In the genomic region with DNA sequence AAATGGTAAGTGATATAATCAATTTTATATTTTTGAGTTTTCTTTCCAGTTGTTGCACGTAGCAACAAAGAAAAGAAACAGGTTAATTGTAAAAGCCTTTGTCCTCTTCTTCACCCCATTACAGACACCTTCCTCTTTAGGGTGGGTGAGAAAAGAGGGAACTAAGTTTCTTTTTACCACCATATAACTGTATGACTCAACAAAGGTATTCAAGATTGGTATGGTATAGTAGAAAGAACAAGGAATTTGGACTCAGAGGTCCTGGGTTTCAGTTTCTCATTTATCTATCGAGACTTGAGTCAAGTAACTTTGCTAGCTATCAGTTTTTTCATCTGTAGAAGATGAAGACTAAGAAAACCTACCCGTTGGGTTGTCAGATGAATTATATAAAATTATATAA, we compare ENCODE assay signal across 13 cellular contexts. TPM values are rescaled to one million over a fixed set of nuclear protein-coding genes. Genes with fewer than 3 reads are reported as not detected.
A peak's percentile ranks its signal among the peaks of the same experiment; 100 is the strongest.
DNase-seq lines count a peak whose midpoint lies in the region; ATAC-seq and TF ChIP-seq lines count a peak whose summit lies in the region.
"Had no signal": no experiment of that assay in that cellular context is flagged by ENCODE, and none has a peak within 500 bp of the region (broad histone marks: within the 10 kb centered on the region; RNA-seq: fewer than 3 reads in every experiment).

No MANE protein-coding gene starts in this region.

- H3K36me3 Mint-ChIP-seq in MCF 10A (ENCODE audit: insufficient read depth, unreplicated experiment) = no peaks in the 10 kb centered on the region

- CTCF ChIA-PET in MCF 10A (lab: Yijun Ruan, JAX) = no interaction called here

- no peaks in the 10 kb centered on the region for H3K4me1 Mint-ChIP-seq in MCF 10A (ENCODE audit: insufficient read depth, unreplicated experiment)
- H3K4me1 Mint-ChIP-seq: nephron had no signal

- H3K27me3 ChIP-seq in BE2C = peaks cover 49% of the 10 kb centered on the region

- H3K4me3 ChIP-seq in BE2C (ENCODE audit: low read depth, low read length) = no peak overlapping the region

- ATAC-seq in GM19035 (IDR thresholded peaks at IDR 0.05; ENCODE audit: unreplicated experiment) = peak; percentile 60
- peak; percentile 66 for ATAC-seq in HG02798 (IDR thresholded peaks at IDR 0.05; ENCODE audit: poor library complexity, unreplicated experiment)

- H3K36me3 ChIP-seq in BE2C = no peaks in the 10 kb centered on the region

- no peak for TF ChIP-seq CTCF in MCF 10A (IDR thresholded peaks at IDR 0.05; ENCODE audit: unreplicated experiment)
- no peak for TF ChIP-seq CTCF in BE2C (IDR thresholded peaks at IDR 0.05; ENCODE audit: low read depth, low read length)

- DNase-seq in GF-D8 (lab: John Stamatoyannopoulos, UW) = peak; percentile 20
- DNase-seq in KBM-7 = peak; percentile 60
- DNase-seq in MCF 10A (ENCODE audit: unreplicated experiment) = no peak
- DNase-seq in foreskin melanocyte = no peak
- DNase-seq in BE2C = no peak
- DNase-seq in NCI-H226 = no peak
- DNase-seq: NCI-H526 treated with DMSO at 0.1 percent for 48 hours; stimulated activated naive CD4-positive, alpha-beta T cell treated with Interleukin-2 at 50 U/mL for 16 hours had no signal

- no peaks in the 10 kb centered on the region for H3K9me3 Mint-ChIP-seq in MCF 10A (ENCODE audit: unreplicated experiment)
- H3K9me3 Mint-ChIP-seq: nephron had no signal

- H3K9me3 ChIP-seq in BE2C = no peaks in the 10 kb centered on the region

- in situ Hi-C loops in KBM-7 (cut with MboI; ENCODE audit: low pct_unique_long_range_greater_than_20kb, low sequenced_read_pairs) = no loop called here

- intact Hi-C loops in MCF 10A (cut with micrococcal nuclease) = no loop called here

- no peak overlapping the region for H3K27ac Mint-ChIP-seq in MCF 10A (ENCODE audit: low read depth, unreplicated experiment)
- H3K27ac Mint-ChIP-seq: nephron had no signal

- H3K4me1 ChIP-seq in BE2C = no peaks in the 10 kb centered on the region

- peaks cover 23% of the 10 kb centered on the region for H3K27me3 Mint-ChIP-seq in MCF 10A (ENCODE audit: insufficient read depth, unreplicated experiment)

- no TSS peak for BruUV-seq in MCF 10A (replicated peaks; lab: Mats Ljungman, UMichigan)

- POLR2A ChIA-PET in MCF 10A (lab: Yijun Ruan, JAX) = no interaction called here

- no peak overlapping the region for H3K4me3 Mint-ChIP-seq in MCF 10A (ENCODE audit: unreplicated experiment)
- H3K4me3 Mint-ChIP-seq: nephron had no signal

RNA-seq across cellular contexts. Expression of a gene that starts 5.6 kb away (rescaled TPM):
- total RNA-seq in MCF 10A (2022) = 21.8 and 27.7 TPM in 2 replicates
- polyA plus RNA-seq in BE2C (2012; ENCODE audit: insufficient read depth, insufficient read length, low read depth) = 11.9 TPM

RNA-seq across cellular contexts. Expression of a gene that starts 42.6 kb away (rescaled TPM):
- not detected in 2 replicates for total RNA-seq in MCF 10A (2022)
- polyA plus RNA-seq in BE2C (2012; ENCODE audit: insufficient read depth, insufficient read length, low read depth) = not detected
- total RNA-seq: T-helper 2 cell treated with Interferon-gamma antibody and Interleukin-4, amounts not matched to agents 100 ng/mL and 5 ng/mL, for 36 hours had no signal
- polyA plus RNA-seq: keratinocyte had no signal

Comparison
In these comparisons a context has a peak if more than half of its experiments do, and no peak if none do; other contexts are left out.
1. DNase-seq: peak in GF-D8 (single experiment) and KBM-7 (single experiment); none in MCF 10A (single experiment), foreskin melanocyte (single experiment), BE2C (single experiment) and NCI-H226 (single experiment).